ENCODE assay signal across 7 cellular contexts in the genomic region with DNA sequence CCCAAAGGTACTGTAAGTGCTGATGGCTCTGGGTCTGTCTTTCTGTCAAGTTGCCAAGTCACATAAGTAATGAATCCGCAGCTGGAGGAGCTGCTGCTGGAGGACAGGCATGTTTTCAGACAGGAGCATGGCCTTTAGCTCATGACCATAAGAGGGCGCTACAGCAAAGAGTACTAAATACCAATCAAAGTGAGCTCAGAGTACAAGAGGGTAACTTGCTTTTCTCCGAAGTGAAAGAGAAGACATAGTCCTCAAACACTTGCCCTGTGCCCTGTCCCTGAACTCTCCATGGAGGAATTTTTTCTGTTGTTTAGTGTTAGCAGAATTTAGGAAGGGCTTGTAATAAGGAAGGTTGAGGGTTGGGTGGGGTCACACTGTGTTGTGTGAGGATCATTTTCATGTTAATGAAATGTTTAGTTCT. TPM values are rescaled to one million over a fixed set of nuclear protein-coding genes. Genes with fewer than 3 reads are reported as not detected.
DNase-seq lines count a peak whose midpoint lies in the region; ATAC-seq and TF ChIP-seq lines count a peak whose summit lies in the region.

No MANE protein-coding gene starts in this region.

- no peaks in the 10 kb centered on the region for H3K27me3 ChIP-seq in thoracic aorta (replicated peaks; ENCODE audit: insufficient read depth)

- no peaks in the 10 kb centered on the region for H3K9me3 ChIP-seq in thoracic aorta

- peaks cover 36% of the 10 kb centered on the region for H3K36me3 ChIP-seq in thoracic aorta

- DNase-seq in GM10248 (ENCODE audit: extremely low spot score): peak; percentile 38
- peak; percentile 73 for DNase-seq in KBM-7
- DNase-seq in SW480 (ENCODE audit: low spot score): peak; percentile 43
- DNase-seq in ecto neural progenitor cell (ENCODE audit: low spot score): peak; percentile 64
- peak; percentile 35 for DNase-seq in midbrain (lab: John Stamatoyannopoulos, UW)
- DNase-seq in thoracic aorta (ENCODE audit: low spot score): no peak

- H3K4me3 ChIP-seq in thoracic aorta: no peak overlapping the region

- CTCF ChIA-PET in GM10248 (lab: Yijun Ruan, JAX): interaction anchor here (0.5 to 7.1 kb wide), 28 partner anchors 9 to 751 kb away, joined by 3 to 105 read pairs (median 7); no protein-coding TSS in a partner anchor

- ATAC-seq in thoracic aorta (ENCODE audit: insufficient number of reproducible peaks, low FRiP score, low read depth): no peak
- no peak for ATAC-seq in GM19467 (IDR thresholded peaks at IDR 0.05; ENCODE audit: unreplicated experiment)

- POLR2A ChIA-PET in GM10248 (lab: Yijun Ruan, JAX): interaction anchor here (0.6 kb wide), 1 partner anchor 954 kb away, joined by 4 read pairs; no protein-coding TSS in a partner anchor

- H3K4me1 ChIP-seq in thoracic aorta (ENCODE audit: control insufficient read depth in 1 of 2, low read depth in 2 of 2): peaks cover 14 to 34% of the 10 kb centered on the region in 2 donors

- in situ Hi-C loops in KBM-7 (cut with MboI; ENCODE audit: low pct_unique_long_range_greater_than_20kb, low sequenced_read_pairs): no loop called here

- TF ChIP-seq CTCF in GM10248 (IDR thresholded peaks at IDR 0.05; ENCODE audit: control extremely low read depth, extremely low read depth, low read depth, missing control alignments): peak; percentile 54
- no peak for TF ChIP-seq CTCF in thoracic aorta (IDR thresholded peaks at IDR 0.05)

- H3K27ac ChIP-seq in thoracic aorta: peak overlapping the region; percentile 58 to 65

RNA-seq across cellular contexts. Expression of a gene that starts 58.0 kb away (rescaled TPM):
- under 1 TPM; 0.81 to 0.92 TPM for total RNA-seq in thoracic aorta
